9 cellular contexts compared by ENCODE assay signal in genomic region chr1:1290238-1290731, GRCh38. TPM values are rescaled to one million over a fixed set of nuclear protein-coding genes. Genes with fewer than 3 reads are reported as not detected.
DNase-seq lines count a peak whose midpoint lies in the region; ATAC-seq, FAIRE-seq and TF ChIP-seq lines count a peak whose summit lies in the region.
"Had no signal": no experiment of that assay in that cellular context is flagged by ENCODE, and none has a peak within 500 bp of the region (broad histone marks: within the 10 kb centered on the region; RNA-seq: fewer than 3 reads in every experiment).

No MANE protein-coding gene starts in this region.

- peaks cover 0 to 23% (median 3%) of the 10 kb centered on the region in 9 donors for H3K36me3 ChIP-seq in heart left ventricle

- H3K27ac ChIP-seq in heart left ventricle: no peak overlapping the region

- POLR2A ChIA-PET in AG04449 (lab: Yijun Ruan, JAX): interaction anchor here (0.7 to 1.9 kb wide), 3 partner anchors 15 to 168 kb away, joined by 3 to 4 read pairs (median 3); no protein-coding TSS in a partner anchor

- DNase-seq in AG04449 (ENCODE audit: low read depth, low spot score) (no peak), GM19239 (ENCODE audit: insufficient read length, low spot score) (peak; percentile 93), RPMI8226 (peak; percentile 84), heart left ventricle (peak in 3 of 5 donors; percentile 70 to 84 (median 72)), GF-D8 (lab: John Stamatoyannopoulos, UW) (no peak)
- DNase-seq in activated naive CD4-positive, alpha-beta T cell (lab: John Stamatoyannopoulos, UW): peak; percentile 27 to 49 (median 36)
- peak; percentile 68 for DNase-seq in stimulated activated CD4-positive, alpha-beta T cell treated with anti-CD3 and anti-CD28 coated beads, Interleukin-12 subunit alpha, Interleukin-12 subunit beta, amount 100 ng/mL, for 4 hours

- no peaks in the 10 kb centered on the region for H3K9me3 ChIP-seq in heart left ventricle

- H3K27me3 ChIP-seq in heart left ventricle: peaks cover 0 to 17% (median 5%) of the 10 kb centered on the region in 9 donors

- H3K4me3 ChIP-seq in AG04449 (ENCODE audit: low read depth, low read length) (no peak overlapping the region), heart left ventricle (no peak overlapping the region)

- TF ChIP-seq POLR2A in heart left ventricle (IDR thresholded peaks at IDR 0.05): no peak

- CTCF ChIA-PET in AG04449 (lab: Yijun Ruan, JAX): interaction anchor here (0.6 to 3.2 kb wide), 13 partner anchors 9 to 308 kb away, joined by 3 to 60 read pairs (median 5); partner anchors contain the start of gene PERM1

- H3K4me1 ChIP-seq in heart left ventricle: peaks cover 0 to 15% (median 7%) of the 10 kb centered on the region in 12 donors

- no peak for FAIRE-seq in GM19239 (lab: Jason Lieb, UNC)
- FAIRE-seq: colon had no signal

- ATAC-seq in heart left ventricle: peak in 2 of 4 donors; percentile 50 to 61
- ATAC-seq in HG02870 (IDR thresholded peaks at IDR 0.05; ENCODE audit: unreplicated experiment): no peak

- TF ChIP-seq CTCF in AG04449 (IDR thresholded peaks at IDR 0.05; ENCODE audit: insufficient read depth, low read length, missing control alignments) (peak; percentile 85), heart left ventricle (IDR thresholded peaks at IDR 0.05) (peak; percentile 30 to 69 (median 48))

- WGBS in heart left ventricle, 4 donors: 49 to 64% (median 62%) methylated on average over 12 to 15 of the region's 15 CpGs; no CpG with 5 or more reads in 1 of the 4 donors

- intact Hi-C loops in heart left ventricle (cut with DNase I): loop anchor here in 7 of 10 donors (2.0 to 10.0 kb wide), 6 partner anchors 167 to 305 kb away; partner anchors contain the start of gene PERM1 (in 1 of the 7)

RNA-seq across cellular contexts. Expression of gene SCNN1D, which starts 10.0 kb away (rescaled TPM):
- 10 to 100 TPM in 1 of 9 donors, 1 to 10 TPM in 5, under 1 TPM in 3; 0.81 to 12.2 (median 3.7) TPM for total RNA-seq in heart left ventricle
- 1 to 10 TPM in 1 of 2 donors, under 1 TPM in 1; 0.47 to 6.2 TPM for polyA plus RNA-seq in heart left ventricle

RNA-seq across cellular contexts. Expression of gene UBE2J2, which starts 16.6 kb away (rescaled TPM):
- total RNA-seq in heart left ventricle: 10 to 100 TPM; 23.3 to 43.9 (median 33.2) TPM
- 10 to 100 TPM; 38.7 to 53.6 TPM for polyA plus RNA-seq in heart left ventricle

RNA-seq across cellular contexts. Expression of gene ACAP3, which starts 17.4 kb away (rescaled TPM):
- 10 to 100 TPM; 28.7 to 56.3 (median 34.1) TPM for total RNA-seq in heart left ventricle
- polyA plus RNA-seq in heart left ventricle: 10 to 100 TPM; 20.1 to 59.5 TPM

RNA-seq across cellular contexts. Expression of gene PUSL1, which starts 18.1 kb away (rescaled TPM):
- 10 to 100 TPM in 4 of 9 donors, 1 to 10 TPM in 5; 6.8 to 17.7 (median 9.7) TPM for total RNA-seq in heart left ventricle
- polyA plus RNA-seq in heart left ventricle: 10 to 100 TPM; 16.0 to 16.2 TPM

RNA-seq across cellular contexts. Expression of gene INTS11, which starts 34.2 kb away (rescaled TPM):
- 10 to 100 TPM; 46.8 to 91.3 (median 67.6) TPM for total RNA-seq in heart left ventricle
- 100 to 1,000 TPM in 1 of 2 donors, 10 to 100 TPM in 1; 81.7 to 117 TPM for polyA plus RNA-seq in heart left ventricle

Comparison
In these comparisons a context has a peak if more than half of its experiments do, and no peak if none do; other contexts are left out.
1. DNase-seq: peak in GM19239 (single experiment), RPMI8226 (single experiment), activated naive CD4-positive, alpha-beta T cell (4 of 4), heart left ventricle (3 of 5) and stimulated activated CD4-positive, alpha-beta T cell treated with anti-CD3 and anti-CD28 coated beads, Interleukin-12 subunit alpha, Interleukin-12 subunit beta, amount 100 ng/mL, for 4 hours (single experiment); none in AG04449 (single experiment) and GF-D8 (single experiment).